ENCODE assay signal across 1 cellular context in the genomic region with DNA sequence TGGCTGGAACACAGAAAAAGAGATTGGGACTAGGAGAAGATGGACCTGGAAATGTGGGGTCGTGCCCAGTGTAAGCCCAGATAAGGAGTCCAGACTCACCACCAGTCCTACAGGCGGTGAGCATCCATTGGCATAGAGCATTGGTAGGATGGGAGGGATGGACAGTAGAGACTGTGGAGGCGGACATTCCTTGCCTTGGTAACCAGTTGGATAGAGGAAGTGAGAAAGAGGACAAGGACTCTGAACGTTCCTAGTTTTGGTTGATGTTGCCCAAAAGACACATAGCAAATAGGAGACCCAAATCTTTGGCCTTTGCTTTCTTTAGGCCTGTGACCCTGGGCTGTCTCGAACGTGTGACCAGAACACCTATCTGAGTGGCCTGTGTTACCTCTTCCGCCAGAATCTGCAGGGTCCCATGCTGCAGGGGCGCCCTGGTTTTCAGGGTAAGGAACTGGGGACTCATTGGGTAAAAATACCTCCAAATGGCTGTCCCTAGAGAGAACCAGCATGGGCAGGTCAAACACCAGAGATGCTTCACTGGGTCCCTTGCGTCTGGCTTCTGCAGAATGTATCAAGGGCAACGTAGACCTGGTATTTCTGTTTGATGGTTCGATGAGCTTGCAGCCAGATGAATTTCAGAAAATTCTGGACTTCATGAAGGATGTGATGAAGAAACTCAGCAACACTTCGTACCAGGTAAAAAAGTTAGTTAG.
TF ChIP-seq lines count a peak whose summit lies in the region.

No MANE protein-coding gene starts in this region.

TF ChIP-seq in GM12878, 131 proteins besides CTCF, POLR2A, EP300 and RAD21:
- TF ChIP-seq SUZ12 (IDR thresholded peaks at IDR 0.05; ENCODE audit: unreplicated experiment), result no peak
- TF ChIP-seq SIN3A (IDR thresholded peaks at IDR 0.05; ENCODE audit: low read depth, low read length), result no peak
- TF ChIP-seq, protein P1, sequence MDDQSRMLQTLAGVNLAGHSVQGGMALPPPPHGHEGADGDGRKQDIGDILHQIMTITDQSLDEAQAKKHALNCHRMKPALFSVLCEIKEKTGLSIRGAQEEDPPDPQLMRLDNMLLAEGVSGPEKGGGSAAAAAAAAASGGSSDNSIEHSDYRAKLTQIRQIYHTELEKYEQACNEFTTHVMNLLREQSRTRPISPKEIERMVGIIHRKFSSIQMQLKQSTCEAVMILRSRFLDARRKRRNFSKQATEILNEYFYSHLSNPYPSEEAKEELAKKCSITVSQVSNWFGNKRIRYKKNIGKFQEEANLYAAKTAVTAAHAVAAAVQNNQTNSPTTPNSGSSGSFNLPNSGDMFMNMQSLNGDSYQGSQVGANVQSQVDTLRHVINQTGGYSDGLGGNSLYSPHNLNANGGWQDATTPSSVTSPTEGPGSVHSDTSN (IDR thresholded peaks at IDR 0.05; ENCODE audit: insufficient replicate concordance, low read depth, low read length), result no peak
- no peak for TF ChIP-seq FOXM1 (IDR thresholded peaks at IDR 0.05; ENCODE audit: low read depth, low read length)
- no peak for TF ChIP-seq IKZF2 (IDR thresholded peaks at IDR 0.05)
- TF ChIP-seq SREBF2 (IDR thresholded peaks at IDR 0.05; ENCODE audit: low read length), result no peak
- no peak for TF ChIP-seq CBFB (IDR thresholded peaks at IDR 0.05; ENCODE audit: low read depth)
- no peak for TF ChIP-seq SP1 (IDR thresholded peaks at IDR 0.05; ENCODE audit: low read depth, low read length)
- TF ChIP-seq TCF3 (IDR thresholded peaks at IDR 0.05; ENCODE audit: borderline replicate concordance, insufficient read depth, low read depth, low read length), result no peak
- no peak for TF ChIP-seq YY1 (IDR thresholded peaks at IDR 0.05; ENCODE audit: low read depth, low read length)
- no peak for TF ChIP-seq KAT2A (conservative IDR thresholded peaks at IDR 0.05; ENCODE audit: control insufficient read depth, low read depth, low read length)
- peak; percentile 48; the same call in 1 of the 2 replicates for TF ChIP-seq SPI1 (IDR thresholded peaks at IDR 0.05; ENCODE audit: borderline replicate concordance, insufficient read depth, low read depth, low read length)
- TF ChIP-seq ZNF207 (IDR thresholded peaks at IDR 0.05; ENCODE audit: borderline replicate concordance), result no peak
- TF ChIP-seq MYB (IDR thresholded peaks at IDR 0.05; ENCODE audit: borderline replicate concordance, low read depth, low read length), result no peak
- 0 out of 2 replicates have a peak, but pooled peaks have one; percentile 14 for TF ChIP-seq EED (IDR thresholded peaks at IDR 0.05; ENCODE audit: low read depth)
- TF ChIP-seq SMARCA5 (IDR thresholded peaks at IDR 0.05), result no peak
